17 cellular contexts compared by ENCODE assay signal in the genomic region with DNA sequence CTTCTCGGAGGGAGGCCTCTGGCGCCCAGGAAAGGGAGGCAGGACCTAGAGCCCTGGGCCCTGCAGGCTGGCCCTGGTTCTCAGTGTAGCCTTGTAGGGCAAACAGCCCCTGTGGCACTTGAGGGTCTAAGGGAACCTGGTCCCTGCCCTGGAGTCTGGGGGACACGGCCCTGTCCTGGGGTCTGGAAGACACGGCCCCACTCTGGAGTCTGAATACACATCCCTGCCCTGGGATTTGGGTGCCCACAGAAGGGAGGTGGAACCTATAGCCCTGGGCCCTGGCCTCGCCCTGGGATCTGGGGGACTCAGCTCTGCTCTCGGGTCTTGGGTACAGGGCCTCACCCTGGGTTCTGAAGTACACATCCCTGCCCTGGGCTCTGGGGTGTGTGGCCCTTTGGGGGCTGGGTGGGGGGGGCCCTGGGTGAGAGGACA.
DNase-seq lines count a peak whose midpoint lies in the region; ATAC-seq and TF ChIP-seq lines count a peak whose summit lies in the region.
"Had no signal": no experiment of that assay in that cellular context is flagged by ENCODE, and none has a peak within 500 bp of the region (broad histone marks: within the 10 kb centered on the region; RNA-seq: fewer than 3 reads in every experiment).

No MANE protein-coding gene starts in this region.

- H3K36me3 Mint-ChIP-seq in activated T-cell treated with anti-CD3 and anti-CD28 coated beads, Interleukin-2, amount 50 U/mL, for 4 hours (ENCODE audit: insufficient read depth), result peaks cover 30% of the 10 kb centered on the region

- no peak for ATAC-seq in activated T-cell treated with anti-CD3 and anti-CD28 coated beads, Interleukin-2, amount 50 U/mL, for 4 hours
- ATAC-seq in GM19023 (IDR thresholded peaks at IDR 0.05; ENCODE audit: unreplicated experiment), result no peak
- ATAC-seq: CD8-positive, alpha-beta T cell had no signal

- peaks cover 14% of the 10 kb centered on the region for H3K9me3 ChIP-seq in osteoblast (ENCODE audit: low read depth, low read length)

- DNase-seq in activated T-cell treated with anti-CD3 and anti-CD28 coated beads, Interleukin-2, amount 50 U/mL, for 1 hour, result peak; percentile 8
- no peak for DNase-seq in activated T-cell treated with anti-CD3 and anti-CD28 coated beads, Interleukin-2, amount 50 U/mL, for 4 hours
- DNase-seq in H7 (peak; percentile 54), islet precursor cell (peak; percentile 32), osteoblast (ENCODE audit: insufficient read length, low spot score, missing footprints) (peak; percentile 69), hippocampal formation (lab: John Stamatoyannopoulos, UW) (no peak), NCI-H1105 treated with DMSO at 0.1 percent for 48 hours (lab: John Stamatoyannopoulos, UW) (no peak)
- DNase-seq: CD8-positive, alpha-beta T cell; DND-41; GDM1; KBM-7; NCI-H146; NCI-H345; NCI-H526 treated with DMSO at 0.1 percent for 48 hours; NK-92 treated with Interleukin-12 subunit alpha and Interleukin-12 subunit beta, amount 100 ng/mL, for 24 hours had no signal

- no peak for TF ChIP-seq CTCF in osteoblast (IDR thresholded peaks at IDR 0.05; ENCODE audit: extremely low read depth, low read depth, low read length)

- no peaks in the 10 kb centered on the region for H3K27me3 ChIP-seq in H7 (ENCODE audit: control insufficient read depth, insufficient read depth, low read length)
- no peaks in the 10 kb centered on the region for H3K27me3 ChIP-seq in osteoblast (ENCODE audit: insufficient read depth, low read length)

- H3K36me3 ChIP-seq in H7 (replicated peaks; ENCODE audit: control insufficient read depth, insufficient read depth, low read length) (no peaks in the 10 kb centered on the region; the same call in 1 of the 2 replicates), osteoblast (ENCODE audit: insufficient read depth, low read length) (no peaks in the 10 kb centered on the region)

- no peak overlapping the region for H3K4me3 ChIP-seq in H7 (ENCODE audit: insufficient read depth, low read depth, low read length)
- no peak overlapping the region for H3K4me3 ChIP-seq in osteoblast (ENCODE audit: insufficient read depth, low read length)

- H3K4me2 ChIP-seq in osteoblast (ENCODE audit: insufficient read depth, low read length), result no peak overlapping the region

- no peaks in the 10 kb centered on the region for H3K4me1 ChIP-seq in osteoblast (ENCODE audit: insufficient read depth, low read length)

- no peaks in the 10 kb centered on the region for H3K27me3 Mint-ChIP-seq in activated T-cell treated with anti-CD3 and anti-CD28 coated beads, Interleukin-2, amount 50 U/mL, for 4 hours (ENCODE audit: low read depth)

- no peaks in the 10 kb centered on the region for H3K4me1 Mint-ChIP-seq in activated T-cell treated with anti-CD3 and anti-CD28 coated beads, Interleukin-2, amount 50 U/mL, for 4 hours (ENCODE audit: low read depth)

- no peak overlapping the region for H3K27ac ChIP-seq in osteoblast (ENCODE audit: low read depth, low read length)
- H3K27ac ChIP-seq: 22Rv1 had no signal

- no peaks in the 10 kb centered on the region for H4K20me1 ChIP-seq in osteoblast (ENCODE audit: insufficient read depth, low read length)

- H3K9me3 Mint-ChIP-seq in activated T-cell treated with anti-CD3 and anti-CD28 coated beads, Interleukin-2, amount 50 U/mL, for 4 hours, result peaks cover 36% of the 10 kb centered on the region

- no peaks in the 10 kb centered on the region for H3K79me2 ChIP-seq in osteoblast (ENCODE audit: insufficient read depth, low read length)

- H3K4me3 Mint-ChIP-seq in activated T-cell treated with anti-CD3 and anti-CD28 coated beads, Interleukin-2, amount 50 U/mL, for 4 hours, result no peak overlapping the region
- H3K4me3 Mint-ChIP-seq: CD8-positive, alpha-beta T cell had no signal

- no peak overlapping the region for H2AFZ ChIP-seq in osteoblast (ENCODE audit: low read length)

Comparison
In these comparisons a context has a peak if more than half of its experiments do, and no peak if none do; other contexts are left out.
1. DNase-seq: peak in activated T-cell treated with anti-CD3 and anti-CD28 coated beads, Interleukin-2, amount 50 U/mL, for 1 hour (single experiment), H7 (single experiment), islet precursor cell (single experiment) and osteoblast (single experiment); none in activated T-cell treated with anti-CD3 and anti-CD28 coated beads, Interleukin-2, amount 50 U/mL, for 4 hours (single experiment), hippocampal formation (0 of 2) and NCI-H1105 treated with DMSO at 0.1 percent for 48 hours (single experiment).